In the genomic region with DNA sequence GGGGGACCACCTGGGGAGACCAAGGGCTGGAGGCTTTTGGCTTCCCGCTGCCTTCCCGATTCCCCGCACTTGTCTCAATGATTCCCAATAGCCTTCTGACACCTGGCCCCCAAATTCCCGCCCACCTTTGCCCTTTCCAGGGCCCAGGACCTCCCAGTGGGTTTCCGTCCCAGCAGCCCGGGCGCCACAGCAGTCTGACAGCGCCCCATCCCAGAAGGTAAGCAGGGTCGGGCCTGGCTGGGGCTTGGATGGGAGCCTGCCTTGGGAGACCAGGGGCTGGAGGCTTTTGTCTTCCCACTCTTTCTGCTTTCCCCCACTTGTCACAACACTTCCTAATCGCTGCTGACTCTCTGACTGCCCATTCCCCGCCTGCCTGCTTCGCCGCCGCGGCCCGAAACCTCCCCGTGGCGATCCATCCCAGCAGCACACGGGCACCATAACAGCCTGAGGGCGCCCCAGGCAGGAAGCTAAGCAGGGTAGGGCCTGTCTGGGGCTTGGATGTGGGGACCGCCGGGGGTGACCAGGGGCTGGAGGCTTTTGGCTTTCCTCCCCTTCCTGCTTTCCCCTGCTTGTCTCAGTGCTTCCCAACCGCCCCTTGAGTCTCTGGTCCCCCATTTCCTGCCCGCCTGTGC, we compare ENCODE assay signal across 30 cellular contexts.
"Had no signal": no experiment of that assay in that cellular context is flagged by ENCODE, and none has a peak within 500 bp of the region (broad histone marks: within the 10 kb centered on the region; RNA-seq: fewer than 3 reads in every experiment).

No MANE protein-coding gene starts in this region.

- H3K27me3 Mint-ChIP-seq: activated B cell treated with CpG ODN at 0.5 μM for 24 hours; activated CD8-positive, alpha-beta T cell treated with anti-CD3 and anti-CD28 coated beads for 36 hours; activated naive CD8-positive, alpha-beta T cell; activated T-helper 17 cell treated with anti-CD3 and anti-CD28 coated beads, Interleukin-2, amount 50 U/mL, for 72 hours; central memory CD8-positive, alpha-beta T cell; effector memory CD8-positive, alpha-beta T cell; T-helper 17 cell had no signal

- ATAC-seq: activated CD4-positive, CD25-positive, alpha-beta regulatory T cell treated with anti-CD3 and anti-CD28 coated beads, Interleukin-2, amount 50 U/mL, for 24 hours; activated CD8-positive, alpha-beta T cell treated with anti-CD3 and anti-CD28 coated beads for 36 hours; activated T-cell treated with anti-CD3 and anti-CD28 coated beads, Interleukin-2, amount 50 U/mL, for 4 hours; activated T-helper 17 cell treated with anti-CD3 and anti-CD28 coated beads, Interleukin-2, amount 50 U/mL, for 72 hours; effector memory CD8-positive, alpha-beta T cell; foreskin keratinocyte; gastroesophageal sphincter; T-helper 17 cell had no signal

- H3K36me3 ChIP-seq: brain microvascular endothelial cell, esophagus muscularis mucosa, gastroesophageal sphincter, WERI-Rb-1 had no signal

- H3K4me3 ChIP-seq: esophagus muscularis mucosa, gastroesophageal sphincter had no signal

- H3K27ac ChIP-seq: brain microvascular endothelial cell, esophagus muscularis mucosa, foreskin keratinocyte, gastroesophageal sphincter, WERI-Rb-1 had no signal

- H3K27ac Mint-ChIP-seq: activated B cell treated with CpG ODN at 0.5 μM for 24 hours; activated CD8-positive, alpha-beta T cell treated with anti-CD3 and anti-CD28 coated beads for 36 hours; activated naive CD8-positive, alpha-beta T cell; activated T-helper 17 cell treated with anti-CD3 and anti-CD28 coated beads, Interleukin-2, amount 50 U/mL, for 72 hours; effector memory CD8-positive, alpha-beta T cell; T-helper 17 cell; T-helper 2 cell treated with Interferon-gamma antibody and Interleukin-4, amounts not matched to agents 5 μg/mL and 100 μg/mL, for 36 hours had no signal

- H3K4me1 Mint-ChIP-seq: activated B cell treated with CpG ODN at 0.5 μM for 24 hours; activated T-helper 17 cell treated with anti-CD3 and anti-CD28 coated beads, Interleukin-2, amount 50 U/mL, for 72 hours; central memory CD8-positive, alpha-beta T cell; T-helper 17 cell had no signal

- DNase-seq: activated B cell treated with CpG ODN at 0.5 μM for 24 hours; activated CD4-positive, alpha-beta T cell treated with anti-CD3 and anti-CD28 coated beads for 48 hours; activated CD4-positive, alpha-beta T cell treated with anti-CD3 and anti-CD28 coated beads, Interleukin-2, amount 50 U/mL, for 1 hour; activated CD4-positive, alpha-beta T cell treated with anti-CD3 and anti-CD28 coated beads, Interleukin-2, amount 50 U/mL, for 48 hours; activated CD8-positive, alpha-beta T cell treated with anti-CD3 and anti-CD28 coated beads for 36 hours; activated effector memory CD4-positive, alpha-beta T cell treated with Interleukin-2 at 50 U/mL for 16 hours; activated gamma-delta T cell treated with Interleukin-2 at 50 U/mL for 16 hours; activated naive CD4-positive, alpha-beta T cell treated with anti-CD3 and anti-CD28 coated beads, Interleukin-2, amount 50 U/mL, for 16 hours; activated naive CD4-positive, alpha-beta T cell treated with Interleukin-2 at 50 U/mL for 16 hours; activated T-cell treated with anti-CD3 and anti-CD28 coated beads, Interleukin-2, amount 50 U/mL, for 4 hours; amniotic stem cell; anterior cingulate cortex; brain microvascular endothelial cell; cortex of kidney; dermis blood vessel endothelial cell; effector CD4-positive, alpha-beta T cell; effector memory CD8-positive, alpha-beta T cell; erythroblast; foreskin keratinocyte; T-helper 1 cell; T-helper 17 cell; T1000; WERI-Rb-1 had no signal

- H3K4me3 Mint-ChIP-seq: activated B cell treated with CpG ODN at 0.5 μM for 24 hours; activated CD8-positive, alpha-beta T cell treated with anti-CD3 and anti-CD28 coated beads for 36 hours; activated naive CD8-positive, alpha-beta T cell; activated T-cell treated with anti-CD3 and anti-CD28 coated beads, Interleukin-2, amount 50 U/mL, for 4 hours; activated T-helper 17 cell treated with anti-CD3 and anti-CD28 coated beads, Interleukin-2, amount 50 U/mL, for 72 hours; central memory CD8-positive, alpha-beta T cell; effector memory CD8-positive, alpha-beta T cell; T-helper 17 cell; T-helper 2 cell treated with Interferon-gamma antibody and Interleukin-4, amounts not matched to agents 5 μg/mL and 100 μg/mL, for 36 hours had no signal

- H3K4me1 ChIP-seq: esophagus muscularis mucosa, foreskin keratinocyte, gastroesophageal sphincter had no signal

- H3K27me3 ChIP-seq: brain microvascular endothelial cell, esophagus muscularis mucosa, foreskin keratinocyte had no signal
